6 cellular contexts compared by ENCODE assay signal in the genomic region with DNA sequence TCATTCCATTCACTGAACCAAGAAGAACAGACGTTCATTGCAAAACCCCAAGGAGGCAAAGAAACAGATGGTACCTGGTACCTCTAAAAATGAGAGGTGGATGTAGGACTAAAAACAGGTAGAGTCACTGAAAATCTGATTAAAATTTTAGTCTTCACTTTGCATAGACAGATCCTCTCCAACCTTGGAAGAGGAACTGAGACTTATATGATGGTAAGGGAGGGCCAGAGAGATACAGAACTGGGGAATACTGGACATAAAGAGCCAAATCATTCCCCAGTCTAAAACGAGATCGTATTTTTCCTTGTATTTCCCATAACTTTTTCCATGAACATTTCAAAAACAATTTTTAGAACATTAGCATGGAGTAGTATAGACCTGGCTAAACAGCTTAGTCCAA.
"Had no signal": no experiment of that assay in that cellular context is flagged by ENCODE, and none has a peak within 500 bp of the region (broad histone marks: within the 10 kb centered on the region; RNA-seq: fewer than 3 reads in every experiment).

No MANE protein-coding gene starts in this region.

- DNase-seq: GDM1, GF-D8 had no signal

- FAIRE-seq: G401.6, GM12892, GM18507, GM19239 had no signal
